ENCODE assay signal across 8 cellular contexts in genomic region chr3:39668420-39668819, GRCh38.
DNase-seq lines count a peak whose midpoint lies in the region; ATAC-seq and TF ChIP-seq lines count a peak whose summit lies in the region.

No MANE protein-coding gene starts in this region.

- intact Hi-C loops in activated B cell treated with CpG ODN at 0.5 μM for 24 hours (cut with micrococcal nuclease) = loop anchor here (1.0 kb wide), 1 partner anchor 649 kb away; no protein-coding TSS in a partner anchor

- H3K27me3 Mint-ChIP-seq in activated B cell treated with CpG ODN at 0.5 μM for 24 hours (peaks cover 3% of the 10 kb centered on the region), immature natural killer cell (ENCODE audit: low read depth in 3 of 3) (peaks cover 0 to 2% (median 0%) of the 10 kb centered on the region in 3 donors)

- CTCF ChIA-PET in activated B cell treated with CpG ODN at 0.5 μM for 24 hours (lab: Charles Lee) = no interaction called here

- H3K4me1 Mint-ChIP-seq in activated B cell treated with CpG ODN at 0.5 μM for 24 hours (no peaks in the 10 kb centered on the region), immature natural killer cell (no peaks in the 10 kb centered on the region)

- H3K9me3 Mint-ChIP-seq in activated B cell treated with CpG ODN at 0.5 μM for 24 hours = no peaks in the 10 kb centered on the region
- peaks cover 0 to 3% (median 0%) of the 10 kb centered on the region in 6 donors for H3K9me3 Mint-ChIP-seq in immature natural killer cell

- H3K27ac Mint-ChIP-seq in activated B cell treated with CpG ODN at 0.5 μM for 24 hours (no peak overlapping the region), immature natural killer cell (no peak overlapping the region)

- ATAC-seq in GM21381 (IDR thresholded peaks at IDR 0.05; ENCODE audit: unreplicated experiment) (peak; percentile 55), activated B cell treated with CpG ODN at 0.5 μM for 24 hours (ENCODE audit: low read depth) (peak; percentile 37), GM21360 (IDR thresholded peaks at IDR 0.05; ENCODE audit: unreplicated experiment) (no peak), HG03521 (IDR thresholded peaks at IDR 0.05; ENCODE audit: unreplicated experiment) (no peak)

- H3K4me3 Mint-ChIP-seq in activated B cell treated with CpG ODN at 0.5 μM for 24 hours (no peak overlapping the region), immature natural killer cell (no peak overlapping the region)

- DNase-seq in Caki2 (ENCODE audit: low read depth) = peak; percentile 19
- peak; percentile 20 for DNase-seq in NCI-H1105 (lab: John Stamatoyannopoulos, UW)
- no peak for DNase-seq in activated B cell treated with CpG ODN at 0.5 μM for 24 hours
- peak; percentile 68 for DNase-seq in inferior parietal cortex (ENCODE audit: extremely low spot score)
- no peak for DNase-seq in immature natural killer cell

- H3K36me3 Mint-ChIP-seq in activated B cell treated with CpG ODN at 0.5 μM for 24 hours (ENCODE audit: low read depth) (no peaks in the 10 kb centered on the region), immature natural killer cell (no peaks in the 10 kb centered on the region)

- in situ Hi-C loops in Caki2 (cut with HindIII; ENCODE audit: low pct_unique_long_range_greater_than_20kb, low sequenced_read_pairs) = no loop called here

- no peak for TF ChIP-seq CTCF in activated B cell treated with CpG ODN at 0.5 μM for 24 hours (IDR thresholded peaks at IDR 0.05)

- POLR2A ChIA-PET in activated B cell treated with CpG ODN at 0.5 μM for 24 hours (lab: Charles Lee) = no interaction called here

Comparison
In these comparisons a context has a peak if more than half of its experiments do, and no peak if none do; other contexts are left out.
1. DNase-seq: peak in Caki2 (single experiment), NCI-H1105 (single experiment) and inferior parietal cortex (single experiment); none in activated B cell treated with CpG ODN at 0.5 μM for 24 hours (single experiment) and immature natural killer cell (0 of 3).
2. ATAC-seq: peak in GM21381 (single experiment) and activated B cell treated with CpG ODN at 0.5 μM for 24 hours (single experiment); none in GM21360 (single experiment) and HG03521 (single experiment).